ENCODE assay signal across 8 cellular contexts in the genomic region with DNA sequence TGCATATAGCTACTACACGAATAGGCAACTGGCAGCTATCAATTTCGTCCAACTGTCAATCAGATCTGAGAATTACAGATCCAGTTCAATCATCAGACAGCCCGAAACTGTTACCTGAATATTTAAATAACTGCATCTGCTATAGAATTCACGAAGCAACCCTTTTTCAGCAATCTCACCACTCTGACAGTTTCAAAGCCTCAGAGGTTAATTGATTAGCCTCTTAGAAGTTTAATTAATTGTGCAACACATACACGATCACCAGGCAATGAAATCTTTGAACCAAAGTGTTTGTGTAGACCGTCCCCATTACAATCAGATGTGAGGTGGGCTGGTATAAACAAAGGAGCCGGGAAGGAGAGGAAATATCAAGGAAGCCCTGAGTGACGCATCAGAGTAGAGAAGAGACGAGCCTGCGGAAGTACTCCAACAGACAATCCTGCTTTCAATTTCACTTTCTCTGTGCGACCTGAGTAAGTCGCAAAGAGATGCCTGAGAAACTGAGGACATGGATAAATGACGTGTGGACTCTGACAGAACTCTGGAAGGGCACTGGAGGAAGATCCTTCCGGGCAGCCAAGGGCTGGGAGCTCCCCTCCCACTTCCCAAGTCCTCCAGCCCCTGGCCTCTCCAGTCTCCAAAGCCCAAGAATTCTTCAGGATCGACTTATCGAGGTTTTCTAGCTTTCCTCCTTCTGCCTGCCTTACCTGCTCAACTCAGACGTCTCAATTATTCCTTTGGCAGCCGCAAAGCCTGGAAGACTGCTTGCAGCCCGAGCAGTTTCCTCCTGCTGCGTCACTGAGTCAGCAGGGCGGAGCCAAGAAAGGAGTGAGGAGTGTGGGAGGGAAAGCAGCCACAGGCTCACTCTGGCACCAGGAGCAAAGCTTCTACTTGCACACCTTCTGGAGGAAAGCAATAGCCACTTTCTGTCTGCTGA. TPM values are rescaled to one million over a fixed set of nuclear protein-coding genes. Genes with fewer than 3 reads are reported as not detected.
DNase-seq lines count a peak whose midpoint lies in the region; ATAC-seq, FAIRE-seq and TF ChIP-seq lines count a peak whose summit lies in the region.

A gene with protein sequence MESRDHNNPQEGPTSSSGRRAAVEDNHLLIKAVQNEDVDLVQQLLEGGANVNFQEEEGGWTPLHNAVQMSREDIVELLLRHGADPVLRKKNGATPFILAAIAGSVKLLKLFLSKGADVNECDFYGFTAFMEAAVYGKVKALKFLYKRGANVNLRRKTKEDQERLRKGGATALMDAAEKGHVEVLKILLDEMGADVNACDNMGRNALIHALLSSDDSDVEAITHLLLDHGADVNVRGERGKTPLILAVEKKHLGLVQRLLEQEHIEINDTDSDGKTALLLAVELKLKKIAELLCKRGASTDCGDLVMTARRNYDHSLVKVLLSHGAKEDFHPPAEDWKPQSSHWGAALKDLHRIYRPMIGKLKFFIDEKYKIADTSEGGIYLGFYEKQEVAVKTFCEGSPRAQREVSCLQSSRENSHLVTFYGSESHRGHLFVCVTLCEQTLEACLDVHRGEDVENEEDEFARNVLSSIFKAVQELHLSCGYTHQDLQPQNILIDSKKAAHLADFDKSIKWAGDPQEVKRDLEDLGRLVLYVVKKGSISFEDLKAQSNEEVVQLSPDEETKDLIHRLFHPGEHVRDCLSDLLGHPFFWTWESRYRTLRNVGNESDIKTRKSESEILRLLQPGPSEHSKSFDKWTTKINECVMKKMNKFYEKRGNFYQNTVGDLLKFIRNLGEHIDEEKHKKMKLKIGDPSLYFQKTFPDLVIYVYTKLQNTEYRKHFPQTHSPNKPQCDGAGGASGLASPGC (minus strand): TSS at position 797 of the 937 bp plus-strand sequence. CDS start 2,450 bp downstream, outside the sequence.

- H3K9me1 ChIP-seq in endothelial cell of umbilical vein (replicated peaks; ENCODE audit: control insufficient read depth, extremely low read depth, insufficient read depth, low read length) = no peaks in the 10 kb centered on the region

- peaks cover 0 to 1% of the 10 kb centered on the region in 2 experiments for H3K27me3 ChIP-seq in endothelial cell of umbilical vein (ENCODE audit: control insufficient read depth in 2 of 2, insufficient read depth in 2 of 2, low read length in 2 of 2)

- peaks cover 17% of the 10 kb centered on the region for H3K36me3 Mint-ChIP-seq in activated CD8-positive, alpha-beta memory T cell treated with anti-CD3 and anti-CD28 coated beads, Interleukin-2, amount 10 ng/mL, durations not matched to agents 7 days and 5 days
- peaks cover 17% of the 10 kb centered on the region for H3K36me3 Mint-ChIP-seq in mesothelial cell of epicardium
- peaks cover 25% of the 10 kb centered on the region for H3K36me3 Mint-ChIP-seq in stimulated activated memory B cell treated with anti-CD40 and anti-IgM and Interleukin-4, amounts not matched to agents 10 μg/mL and 1 μg/mL and 100 μg/mL, for 72 hours

- dilution Hi-C loops in endothelial cell of umbilical vein (cut with MboI; ENCODE audit: extremely low pct_ligation_motif_present, low sequenced_read_pairs) = no loop called here

- CTCF ChIA-PET in activated CD8-positive, alpha-beta memory T cell treated with anti-CD3 and anti-CD28 coated beads, Interleukin-2, amount 10 ng/mL, durations not matched to agents 7 days and 5 days (lab: Charles Lee) = interaction anchor here (1.0 to 19.9 kb wide), 9 partner anchors 11 to 508 kb away, joined by 3 to 715 read pairs (median 5); a partner anchor contains a TSS
- CTCF ChIA-PET in endothelial cell of umbilical vein (lab: Charles Lee) = interaction anchor here (1.9 to 4.3 kb wide), 5 partner anchors 10 to 196 kb away, joined by 5 to 15 read pairs (median 11); a partner anchor contains a TSS

- peaks cover 26% of the 10 kb centered on the region for H3K4me1 Mint-ChIP-seq in activated CD8-positive, alpha-beta memory T cell treated with anti-CD3 and anti-CD28 coated beads, Interleukin-2, amount 10 ng/mL, durations not matched to agents 7 days and 5 days
- H3K4me1 Mint-ChIP-seq in mesothelial cell of epicardium = peaks cover 16% of the 10 kb centered on the region
- peaks cover 37% of the 10 kb centered on the region for H3K4me1 Mint-ChIP-seq in stimulated activated memory B cell treated with anti-CD40 and anti-IgM and Interleukin-4, amounts not matched to agents 10 μg/mL and 1 μg/mL and 100 μg/mL, for 72 hours

- BruUV-seq in endothelial cell of umbilical vein (replicated peaks; lab: Mats Ljungman, UMichigan) = TSS peak; percentile 59

- peak within 1 kb of the TSS; percentile 53 to 99 (median 95) for H3K4me3 ChIP-seq in endothelial cell of umbilical vein (replicated peaks in 1 of 3; ENCODE audit: insufficient read depth in 1 of 3, low read depth in 1 of 3, low read length in 3 of 3)

- H3K79me2 ChIP-seq in endothelial cell of umbilical vein (ENCODE audit: control insufficient read depth, insufficient read depth, low read length) = no peaks in the 10 kb centered on the region

- H3K9me3 Mint-ChIP-seq in activated CD8-positive, alpha-beta memory T cell treated with anti-CD3 and anti-CD28 coated beads, Interleukin-2, amount 10 ng/mL, durations not matched to agents 7 days and 5 days (ENCODE audit: low read depth) = no peaks in the 10 kb centered on the region
- no peaks in the 10 kb centered on the region for H3K9me3 Mint-ChIP-seq in mesothelial cell of epicardium
- no peaks in the 10 kb centered on the region for H3K9me3 Mint-ChIP-seq in stimulated activated memory B cell treated with anti-CD40 and anti-IgM and Interleukin-4, amounts not matched to agents 10 μg/mL and 1 μg/mL and 100 μg/mL, for 72 hours

- peak within 1 kb of the TSS; percentile 99 for H3K27ac Mint-ChIP-seq in activated CD8-positive, alpha-beta memory T cell treated with anti-CD3 and anti-CD28 coated beads, Interleukin-2, amount 10 ng/mL, durations not matched to agents 7 days and 5 days
- peak within 1 kb of the TSS; percentile 98 for H3K27ac Mint-ChIP-seq in mesothelial cell of epicardium
- peak within 1 kb of the TSS; percentile 100 for H3K27ac Mint-ChIP-seq in stimulated activated memory B cell treated with anti-CD40 and anti-IgM and Interleukin-4, amounts not matched to agents 10 μg/mL and 1 μg/mL and 100 μg/mL, for 72 hours

- no peak for TF ChIP-seq CTCF in endothelial cell of umbilical vein (IDR thresholded peaks at IDR 0.05; ENCODE audit: extremely low read depth in 1 of 2, insufficient read depth in 1 of 2, low read depth in 1 of 2, low read length in 2 of 2)
- TF ChIP-seq CTCF in mesothelial cell of epicardium (IDR thresholded peaks at IDR 0.05; ENCODE audit: unreplicated experiment) = no peak

- peak within 1 kb of the TSS; percentile 80 for H3K9ac ChIP-seq in endothelial cell of umbilical vein (replicated peaks; ENCODE audit: extremely low read depth, insufficient read depth, low read length)

- POLR2A ChIA-PET in endothelial cell of umbilical vein (lab: Charles Lee) = no interaction called here

- peaks cover 9% of the 10 kb centered on the region for H3K4me1 ChIP-seq in endothelial cell of umbilical vein (ENCODE audit: control insufficient read depth, extremely low read depth, insufficient read depth, low read length)

- FAIRE-seq in endothelial cell of umbilical vein (lab: Jason Lieb, UNC) = peak; percentile 87

- peak within 1 kb of the TSS; percentile 71 for H3K27ac ChIP-seq in endothelial cell of umbilical vein (ENCODE audit: insufficient read depth, low read depth, low read length)

- H3K4me3 Mint-ChIP-seq in activated CD8-positive, alpha-beta memory T cell treated with anti-CD3 and anti-CD28 coated beads, Interleukin-2, amount 10 ng/mL, durations not matched to agents 7 days and 5 days = peak within 1 kb of the TSS; percentile 89
- peak within 1 kb of the TSS; percentile 88 for H3K4me3 Mint-ChIP-seq in mesothelial cell of epicardium
- H3K4me3 Mint-ChIP-seq in stimulated activated memory B cell treated with anti-CD40 and anti-IgM and Interleukin-4, amounts not matched to agents 10 μg/mL and 1 μg/mL and 100 μg/mL, for 72 hours = peak within 1 kb of the TSS; percentile 99

- peaks cover 14% of the 10 kb centered on the region for H3K27me3 Mint-ChIP-seq in activated CD8-positive, alpha-beta memory T cell treated with anti-CD3 and anti-CD28 coated beads, Interleukin-2, amount 10 ng/mL, durations not matched to agents 7 days and 5 days
- H3K27me3 Mint-ChIP-seq in mesothelial cell of epicardium (ENCODE audit: low read depth) = no peaks in the 10 kb centered on the region
- H3K27me3 Mint-ChIP-seq in stimulated activated memory B cell treated with anti-CD40 and anti-IgM and Interleukin-4, amounts not matched to agents 10 μg/mL and 1 μg/mL and 100 μg/mL, for 72 hours = no peaks in the 10 kb centered on the region

- H3K36me3 ChIP-seq in endothelial cell of umbilical vein (ENCODE audit: control insufficient read depth in 2 of 2, extremely low read depth in 1 of 2, insufficient read depth in 2 of 2, low read length in 2 of 2) = no peaks in the 10 kb centered on the region

- intact Hi-C loops in endothelial cell of umbilical vein (cut with micrococcal nuclease) = no loop called here

- ATAC-seq in GM18499 (IDR thresholded peaks at IDR 0.05; ENCODE audit: insufficient read depth, unreplicated experiment) (peak; percentile 52), HG02840 (IDR thresholded peaks at IDR 0.05; ENCODE audit: low FRiP score, unreplicated experiment) (peak; percentile 87)
- peak; percentile 96 for ATAC-seq in activated CD8-positive, alpha-beta memory T cell treated with anti-CD3 and anti-CD28 coated beads, Interleukin-2, amount 10 ng/mL, durations not matched to agents 7 days and 5 days
- ATAC-seq in stimulated activated memory B cell treated with anti-CD40 and anti-IgM and Interleukin-4, amounts not matched to agents 10 μg/mL and 1 μg/mL and 100 μg/mL, for 72 hours = peak; percentile 86

- TF ChIP-seq POLR2A in endothelial cell of umbilical vein (IDR thresholded peaks at IDR 0.05; ENCODE audit: low read depth, low read length) = no peak

- peak within 1 kb of the TSS; percentile 98 for H3K4me2 ChIP-seq in endothelial cell of umbilical vein (ENCODE audit: insufficient read depth, low read length)

- no peaks in the 10 kb centered on the region for H4K20me1 ChIP-seq in endothelial cell of umbilical vein (replicated peaks; ENCODE audit: control insufficient read depth, extremely low read depth, insufficient read depth, low read length)

- peak within 1 kb of the TSS; percentile 100 for H2AFZ ChIP-seq in endothelial cell of umbilical vein (ENCODE audit: low read depth, low read length)

- H3K9me3 ChIP-seq in endothelial cell of umbilical vein (replicated peaks; ENCODE audit: control insufficient read depth, insufficient read depth, low read length) = no peaks in the 10 kb centered on the region

- peak; percentile 79 for DNase-seq in A172 (ENCODE audit: low spot score)
- DNase-seq in NCI-H526 treated with DMSO at 0.1 percent for 48 hours (lab: John Stamatoyannopoulos, UW) = peak; percentile 47
- peak; percentile 68 for DNase-seq in activated CD8-positive, alpha-beta memory T cell treated with anti-CD3 and anti-CD28 coated beads, Interleukin-2, amount 10 ng/mL, durations not matched to agents 7 days and 5 days
- peak; percentile 53 for DNase-seq in endothelial cell of umbilical vein (ENCODE audit: low read depth, low spot score)
- peak; percentile 44 to 72 for DNase-seq in mesothelial cell of epicardium (ENCODE audit: low spot score in 2 of 2, unreplicated experiment in 2 of 2)

RNA-seq across cellular contexts. Expression of the gene that starts here (rescaled TPM):
- total RNA-seq in A172 (2014; rRNA removed; shearing (Covaris generic)) = 14.6 and 16.7 TPM in 2 replicates
- total RNA-seq in activated CD8-positive, alpha-beta memory T cell treated with anti-CD3 and anti-CD28 coated beads, Interleukin-2, amount 10 ng/mL, durations not matched to agents 7 days and 5 days = 10 to 100 TPM in 1 of 2 experiments, 1 to 10 TPM in 1; 6.5 to 10.0 TPM
- total RNA-seq in endothelial cell of umbilical vein (1.3 and 1.9 TPM in 2 replicates), mesothelial cell of epicardium (4.5 to 5.6 TPM (median 4.6 TPM) in 3 replicates)
- 0.38 and 0.59 TPM in 2 replicates for polyA plus RNA-seq in endothelial cell of umbilical vein
- 0.57 and 0.62 TPM in 2 replicates for polyA plus RNA-seq in endothelial cell of umbilical vein (2011; cell fraction: cytosol; rRNA removed)
- 1.6 and 1.8 TPM in 2 replicates for polyA plus RNA-seq in endothelial cell of umbilical vein (2011; cell fraction: nucleus; rRNA removed)
- 0.86 and 1.1 TPM in 2 replicates for polyA plus RNA-seq in endothelial cell of umbilical vein (2012)
- 1.2 and 1.3 TPM in 2 replicates for polyA minus RNA-seq in endothelial cell of umbilical vein
- 1.1 TPM for polyA minus RNA-seq in endothelial cell of umbilical vein (2011; cell fraction: cytosol; rRNA and poly(A)+ RNA removed)
- polyA minus RNA-seq in endothelial cell of umbilical vein (2011; cell fraction: nucleus; rRNA and poly(A)+ RNA removed) = 0.67 and 0.87 TPM in 2 replicates

Comparison
In these comparisons a context has a peak if more than half of its experiments do, and no peak if none do; other contexts are left out.
1. Peak in every context shown above with its lines: DNase-seq, ATAC-seq, H3K4me3 ChIP-seq and H3K27ac ChIP-seq.